Comparison of ENCODE assay signal across 12 cellular contexts in the genomic region with DNA sequence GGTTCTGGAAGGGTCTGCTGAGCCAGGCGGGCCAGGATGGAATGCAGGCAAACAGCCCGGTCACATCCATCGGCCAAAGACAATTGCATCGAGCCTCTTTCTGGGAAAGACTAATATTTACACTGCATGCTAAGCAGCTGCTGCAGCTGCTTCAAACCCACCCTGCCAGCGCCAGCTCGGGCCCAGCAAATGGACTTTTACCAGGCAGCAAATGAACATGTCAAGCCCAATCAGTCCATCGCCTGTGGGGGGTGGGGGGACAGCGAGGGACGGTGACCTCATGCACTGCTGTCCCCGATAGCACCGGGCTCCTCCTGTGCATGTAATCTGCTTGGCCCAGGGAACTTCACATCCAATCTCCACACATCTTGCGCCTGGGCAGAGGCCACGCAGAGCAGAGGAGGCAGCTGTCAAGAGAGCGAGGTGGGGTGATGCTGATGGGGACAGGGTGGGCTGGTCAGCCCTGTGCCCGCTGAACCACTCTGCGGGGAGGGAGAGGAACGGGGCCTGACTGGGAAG. TPM values are rescaled to one million over a fixed set of nuclear protein-coding genes. Genes with fewer than 3 reads are reported as not detected.
DNase-seq lines count a peak whose midpoint lies in the region; ATAC-seq and TF ChIP-seq lines count a peak whose summit lies in the region.
"Had no signal": no experiment of that assay in that cellular context is flagged by ENCODE, and none has a peak within 500 bp of the region (broad histone marks: within the 10 kb centered on the region; RNA-seq: fewer than 3 reads in every experiment).

No MANE protein-coding gene starts in this region.

- no peaks in the 10 kb centered on the region for H3K36me3 ChIP-seq in ovary
- H3K36me3 ChIP-seq: ascending aorta, left ventricle myocardium inferior had no signal

- no peaks in the 10 kb centered on the region for H3K9me3 ChIP-seq in ovary
- H3K9me3 ChIP-seq: ascending aorta, left ventricle myocardium inferior had no signal

- DNase-seq in Ammon's horn (ENCODE audit: low spot score) = peak; percentile 76
- peak; percentile 68 for DNase-seq in NCI-H2029 (lab: John Stamatoyannopoulos, UW)
- DNase-seq in anterior cingulate cortex (lab: John Stamatoyannopoulos, UW) = peak in 41 of 58 donors; percentile 10 to 81 (median 38)
- DNase-seq in midbrain (lab: John Stamatoyannopoulos, UW) = peak; percentile 54
- DNase-seq in ovary = no peak
- DNase-seq in NCI-H2227 (lab: John Stamatoyannopoulos, UW; ENCODE audit: unreplicated experiment) = no peak
- DNase-seq: EL, left ventricle myocardium inferior, T1000 had no signal

- no peak for TF ChIP-seq CTCF in ovary (IDR thresholded peaks at IDR 0.05)

- peaks cover 4% of the 10 kb centered on the region for H3K4me1 ChIP-seq in ovary (ENCODE audit: insufficient read depth)
- H3K4me1 ChIP-seq: left ventricle myocardium inferior had no signal

- no peak for TF ChIP-seq POLR2A in ovary (IDR thresholded peaks at IDR 0.05)

- ATAC-seq in HG02884 (IDR thresholded peaks at IDR 0.05; ENCODE audit: unreplicated experiment) (no peak), GM19324 (IDR thresholded peaks at IDR 0.05; ENCODE audit: low FRiP score, unreplicated experiment) (no peak)

- H3K27me3 ChIP-seq in ovary = no peaks in the 10 kb centered on the region
- H3K27me3 ChIP-seq: ascending aorta had no signal

- no peak overlapping the region for H3K4me3 ChIP-seq in ovary
- H3K4me3 ChIP-seq: ascending aorta, left ventricle myocardium inferior had no signal

- no peak overlapping the region for H3K27ac ChIP-seq in ovary
- H3K27ac ChIP-seq: ascending aorta, left ventricle myocardium inferior had no signal

- intact Hi-C loops in ovary (cut with DNase I) = no loop called here

- TF ChIP-seq EP300 in ovary (IDR thresholded peaks at IDR 0.05) = no peak

- WGBS in ovary, 3 donors = 50 to 51% (median 51%) methylated on average over 17 of the region's 17 CpGs

RNA-seq across cellular contexts. Expression of a gene that starts 39.4 kb away (rescaled TPM):
- 10 to 100 TPM in 4 of 7 donors, 1 to 10 TPM in 3; 6.0 to 24.7 (median 10.8) TPM for total RNA-seq in ovary
- 10 to 100 TPM; 18.7 to 36.8 TPM for polyA plus RNA-seq in ovary

Comparison
In these comparisons a context has a peak if more than half of its experiments do, and no peak if none do; other contexts are left out.
1. DNase-seq: peak in Ammon's horn (single experiment), NCI-H2029 (single experiment), anterior cingulate cortex (41 of 58) and midbrain (single experiment); none in ovary (0 of 5) and NCI-H2227 (single experiment).